In genomic region chr5:140466981-140467742, GRCh38 we compare ENCODE assay signal across 18 cellular contexts.
DNase-seq lines count a peak whose midpoint lies in the region; ATAC-seq, FAIRE-seq and TF ChIP-seq lines count a peak whose summit lies in the region.
"Had no signal": no experiment of that assay in that cellular context is flagged by ENCODE, and none has a peak within 500 bp of the region (broad histone marks: within the 10 kb centered on the region; RNA-seq: fewer than 3 reads in every experiment).

No MANE protein-coding gene starts in this region.

- H3K27ac ChIP-seq in HEK293 (ENCODE audit: extremely low read depth, low read depth, low read length) (no peak overlapping the region), upper lobe of right lung (no peak overlapping the region)
- H3K27ac ChIP-seq: 22Rv1; BLaER1 treated with 17β-estradiol and CSF1 and Interleukin-3, amounts not matched to agents 10 nM and 100 nM had no signal

- no peak for TF ChIP-seq CTCF in HEK293 (tag by site-specific recombination; IDR thresholded peaks at IDR 0.05)
- no peak for TF ChIP-seq CTCF in WTC11 (IDR thresholded peaks at IDR 0.05)
- no peak for TF ChIP-seq CTCF in upper lobe of right lung (IDR thresholded peaks at IDR 0.05)

- peaks cover 4% of the 10 kb centered on the region for H3K4me1 Mint-ChIP-seq in activated naive CD4-positive, alpha-beta T cell treated with anti-CD3 and anti-CD28 coated beads, Interleukin-2, amount 50 U/mL, for 24 hours
- no peaks in the 10 kb centered on the region for H3K4me1 Mint-ChIP-seq in activated naive CD4-positive, alpha-beta T cell treated with anti-CD3 and anti-CD28 coated beads for 36 hours (ENCODE audit: low read depth)
- no peaks in the 10 kb centered on the region for H3K4me1 Mint-ChIP-seq in WTC11
- H3K4me1 Mint-ChIP-seq: GM23338 had no signal

- intact Hi-C loops in activated naive CD4-positive, alpha-beta T cell treated with anti-CD3 and anti-CD28 coated beads for 36 hours (cut with micrococcal nuclease): no loop called here
- intact Hi-C loops in upper lobe of right lung (cut with DNase I): no loop called here

- no peak for DNase-seq in activated naive CD4-positive, alpha-beta T cell treated with anti-CD3 and anti-CD28 coated beads for 36 hours
- DNase-seq in WTC11 (ENCODE audit: low spot score) (no peak), DMS53 (lab: John Stamatoyannopoulos, UW) (no peak), mucosa of gallbladder (ENCODE audit: low spot score) (no peak), upper lobe of right lung (no peak)
- DNase-seq: CD4-positive, alpha-beta memory T cell; DMS79 treated with DMSO at 0.1 percent for 48 hours; EL; GDM1; H7 had no signal

- H3K27me3 ChIP-seq in upper lobe of right lung: no peaks in the 10 kb centered on the region
- H3K27me3 ChIP-seq: BLaER1 treated with 17β-estradiol and CSF1 and Interleukin-3, amounts not matched to agents 10 nM and 100 nM had no signal

- H3K4me3 Mint-ChIP-seq in activated naive CD4-positive, alpha-beta T cell treated with anti-CD3 and anti-CD28 coated beads, Interleukin-2, amount 50 U/mL, for 24 hours: no peak overlapping the region
- H3K4me3 Mint-ChIP-seq in activated naive CD4-positive, alpha-beta T cell treated with anti-CD3 and anti-CD28 coated beads for 36 hours: no peak overlapping the region
- no peak overlapping the region for H3K4me3 Mint-ChIP-seq in WTC11
- H3K4me3 Mint-ChIP-seq: CD4-positive, alpha-beta memory T cell; GM23338 had no signal

- H3K36me3 ChIP-seq in HEK293 (ENCODE audit: control insufficient read depth in 2 of 2, insufficient read depth in 1 of 2, low read length in 2 of 2) (peaks cover 28 to 51% of the 10 kb centered on the region in 2 experiments), upper lobe of right lung (peaks cover 61% of the 10 kb centered on the region)

- peak overlapping the region; percentile 35 for H3K27ac Mint-ChIP-seq in activated naive CD4-positive, alpha-beta T cell treated with anti-CD3 and anti-CD28 coated beads, Interleukin-2, amount 50 U/mL, for 24 hours
- no peak overlapping the region for H3K27ac Mint-ChIP-seq in activated naive CD4-positive, alpha-beta T cell treated with anti-CD3 and anti-CD28 coated beads for 36 hours
- no peak overlapping the region for H3K27ac Mint-ChIP-seq in WTC11
- H3K27ac Mint-ChIP-seq: GM23338 had no signal

- peak; percentile 13 for FAIRE-seq in islet of Langerhans (lab: Jason Lieb, UNC)
- FAIRE-seq: GM12892, HTR-8/SVneo had no signal

- H3K9me3 ChIP-seq in HEK293 (ENCODE audit: control insufficient read depth, insufficient read depth, low read depth, low read length) (no peaks in the 10 kb centered on the region), upper lobe of right lung (no peaks in the 10 kb centered on the region)
- H3K9me3 ChIP-seq: BLaER1 treated with 17β-estradiol and CSF1 and Interleukin-3, amounts not matched to agents 10 nM and 100 nM had no signal

- no peaks in the 10 kb centered on the region for H3K9me3 Mint-ChIP-seq in activated naive CD4-positive, alpha-beta T cell treated with anti-CD3 and anti-CD28 coated beads, Interleukin-2, amount 50 U/mL, for 24 hours
- H3K9me3 Mint-ChIP-seq in activated naive CD4-positive, alpha-beta T cell treated with anti-CD3 and anti-CD28 coated beads for 36 hours: no peaks in the 10 kb centered on the region
- no peaks in the 10 kb centered on the region for H3K9me3 Mint-ChIP-seq in WTC11
- H3K9me3 Mint-ChIP-seq: CD4-positive, alpha-beta memory T cell; GM23338 had no signal

- POLR2A ChIA-PET in HEK293 (lab: Yijun Ruan, JAX) (no interaction called here), WTC11 (lab: Charles Lee) (no interaction called here)

- no peak for ATAC-seq in WTC11
- ATAC-seq in upper lobe of right lung: no peak
- ATAC-seq: GM23338 had no signal

- peaks cover 5% of the 10 kb centered on the region; the same call in 1 of the 2 replicates for H3K4me1 ChIP-seq in HEK293 (ENCODE audit: control insufficient read depth, insufficient read depth, low read length)
- peaks cover 6% of the 10 kb centered on the region for H3K4me1 ChIP-seq in upper lobe of right lung
- H3K4me1 ChIP-seq: BLaER1 treated with 17β-estradiol and CSF1 and Interleukin-3, amounts not matched to agents 10 nM and 100 nM had no signal

- H3K4me3 ChIP-seq in HEK293 (ENCODE audit: low read depth, low read length) (no peak overlapping the region), upper lobe of right lung (no peak overlapping the region)
- H3K4me3 ChIP-seq: BLaER1 treated with 17β-estradiol and CSF1 and Interleukin-3, amounts not matched to agents 10 nM and 100 nM; GM23338 had no signal

- peaks cover 17% of the 10 kb centered on the region for H3K36me3 Mint-ChIP-seq in activated naive CD4-positive, alpha-beta T cell treated with anti-CD3 and anti-CD28 coated beads, Interleukin-2, amount 50 U/mL, for 24 hours
- peaks cover 15% of the 10 kb centered on the region for H3K36me3 Mint-ChIP-seq in activated naive CD4-positive, alpha-beta T cell treated with anti-CD3 and anti-CD28 coated beads for 36 hours (ENCODE audit: low read depth)
- peaks cover 9% of the 10 kb centered on the region for H3K36me3 Mint-ChIP-seq in WTC11

- no peaks in the 10 kb centered on the region for H3K27me3 Mint-ChIP-seq in activated naive CD4-positive, alpha-beta T cell treated with anti-CD3 and anti-CD28 coated beads, Interleukin-2, amount 50 U/mL, for 24 hours
- no peaks in the 10 kb centered on the region for H3K27me3 Mint-ChIP-seq in activated naive CD4-positive, alpha-beta T cell treated with anti-CD3 and anti-CD28 coated beads for 36 hours (ENCODE audit: low read depth)
- H3K27me3 Mint-ChIP-seq in WTC11 (ENCODE audit: low read depth): no peaks in the 10 kb centered on the region
- H3K27me3 Mint-ChIP-seq: CD4-positive, alpha-beta memory T cell had no signal

- CTCF ChIA-PET in activated naive CD4-positive, alpha-beta T cell treated with anti-CD3 and anti-CD28 coated beads for 36 hours (lab: Charles Lee): no interaction called here
- CTCF ChIA-PET in HEK293 (lab: Yijun Ruan, JAX): no interaction called here
- CTCF ChIA-PET in WTC11 (lab: Charles Lee): no interaction called here

TF ChIP-seq in HEK293, 187 proteins besides CTCF, POLR2A, EP300 and RAD21:
- TF ChIP-seq ZNF211 (tag by site-specific recombination; IDR thresholded peaks at IDR 0.05; ENCODE audit: low read depth): no peak
- peak; percentile 80 for TF ChIP-seq ZNF121 (tag by site-specific recombination; IDR thresholded peaks at IDR 0.05)
- TF ChIP-seq ZNF404 (tag by site-specific recombination; IDR thresholded peaks at IDR 0.05): no peak
TF ChIP-seq in HEK293: peak in this region for 1.

TF ChIP-seq in WTC11, 78 proteins besides CTCF, POLR2A, EP300 and RAD21:
- TF ChIP-seq, protein P1, sequence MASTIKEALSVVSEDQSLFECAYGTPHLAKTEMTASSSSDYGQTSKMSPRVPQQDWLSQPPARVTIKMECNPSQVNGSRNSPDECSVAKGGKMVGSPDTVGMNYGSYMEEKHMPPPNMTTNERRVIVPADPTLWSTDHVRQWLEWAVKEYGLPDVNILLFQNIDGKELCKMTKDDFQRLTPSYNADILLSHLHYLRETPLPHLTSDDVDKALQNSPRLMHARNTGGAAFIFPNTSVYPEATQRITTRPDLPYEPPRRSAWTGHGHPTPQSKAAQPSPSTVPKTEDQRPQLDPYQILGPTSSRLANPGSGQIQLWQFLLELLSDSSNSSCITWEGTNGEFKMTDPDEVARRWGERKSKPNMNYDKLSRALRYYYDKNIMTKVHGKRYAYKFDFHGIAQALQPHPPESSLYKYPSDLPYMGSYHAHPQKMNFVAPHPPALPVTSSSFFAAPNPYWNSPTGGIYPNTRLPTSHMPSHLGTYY (CRISPR knock-in tag; IDR thresholded peaks at IDR 0.05): no peak
- peak; percentile 72; the same call in 1 of the 2 replicates for TF ChIP-seq ZNF121 (CRISPR knock-in tag; IDR thresholded peaks at IDR 0.05)
TF ChIP-seq in WTC11: peak in this region for 1.
